ENCODE assay signal across 26 cellular contexts in genomic region chr1:182664281-182664680, GRCh38. TPM values are rescaled to one million over a fixed set of nuclear protein-coding genes. Genes with fewer than 3 reads are reported as not detected.
"Had no signal": no experiment of that assay in that cellular context is flagged by ENCODE, and none has a peak within 500 bp of the region (broad histone marks: within the 10 kb centered on the region; RNA-seq: fewer than 3 reads in every experiment).

No MANE protein-coding gene starts in this region.

- DNase-seq: dorsolateral prefrontal cortex; effector CD8-positive, alpha-beta T cell; heart left ventricle; hippocampal formation; left colon; mammary epithelial cell; naive thymus-derived CD4-positive, alpha-beta T cell; psoas muscle; retina; right lobe of liver; stimulated activated CD4-positive, alpha-beta T cell treated with anti-CD3 and anti-CD28 coated beads, Interleukin-4, amount 100 ng/mL, for 1 hour; stimulated activated CD8-positive, alpha-beta memory T cell treated with anti-CD3 and anti-CD28 coated beads, Interleukin-4, amount 100 ng/mL, for 48 hours; stimulated activated naive CD8-positive, alpha-beta T cell treated with anti-CD3 and anti-CD28 coated beads, Interleukin-15, Interleukin-2, amounts not matched to agents 100 U/mL and 50 U/mL, for 24 hours; thyroid gland; upper lobe of left lung; uterus had no signal

- H3K9me3 ChIP-seq: heart left ventricle, neutrophil, psoas muscle, right lobe of liver, suprapubic skin, thyroid gland, upper lobe of left lung, uterus had no signal

- H3K4me3 Mint-ChIP-seq: naive thymus-derived CD4-positive, alpha-beta T cell; stimulated activated effector memory CD8-positive, alpha-beta T cell treated with anti-CD3 and anti-CD28 coated beads, Interleukin-12 subunit alpha, Interleukin-12 subunit beta, amount 100 ng/mL, for 72 hours had no signal

- H3K4me3 ChIP-seq: dorsolateral prefrontal cortex, heart left ventricle, psoas muscle, right lobe of liver, suprapubic skin, thyroid gland, upper lobe of left lung, uterus had no signal

- H3K27me3 ChIP-seq: right lobe of liver, suprapubic skin, thyroid gland, upper lobe of left lung, uterus had no signal

- H3K4me1 Mint-ChIP-seq: naive thymus-derived CD4-positive, alpha-beta T cell; stimulated activated effector memory CD8-positive, alpha-beta T cell treated with anti-CD3 and anti-CD28 coated beads, Interleukin-12 subunit alpha, Interleukin-12 subunit beta, amount 100 ng/mL, for 72 hours had no signal

- ATAC-seq: esophagus mucosa; left colon; naive thymus-derived CD4-positive, alpha-beta T cell; psoas muscle; right lobe of liver; stimulated activated effector memory CD8-positive, alpha-beta T cell treated with anti-CD3 and anti-CD28 coated beads, Interleukin-12 subunit alpha, Interleukin-12 subunit beta, amount 100 ng/mL, for 72 hours; stimulated activated naive CD8-positive, alpha-beta T cell treated with anti-CD3 and anti-CD28 coated beads, Interleukin-15, Interleukin-2, amounts not matched to agents 100 U/mL and 50 U/mL, for 24 hours had no signal

- H3K27ac Mint-ChIP-seq: naive thymus-derived CD4-positive, alpha-beta T cell; stimulated activated effector memory CD8-positive, alpha-beta T cell treated with anti-CD3 and anti-CD28 coated beads, Interleukin-12 subunit alpha, Interleukin-12 subunit beta, amount 100 ng/mL, for 72 hours had no signal

- H3K9me3 Mint-ChIP-seq: naive thymus-derived CD4-positive, alpha-beta T cell; stimulated activated effector memory CD8-positive, alpha-beta T cell treated with anti-CD3 and anti-CD28 coated beads, Interleukin-12 subunit alpha, Interleukin-12 subunit beta, amount 100 ng/mL, for 72 hours had no signal

- H3K36me3 Mint-ChIP-seq: naive thymus-derived CD4-positive, alpha-beta T cell; stimulated activated effector memory CD8-positive, alpha-beta T cell treated with anti-CD3 and anti-CD28 coated beads, Interleukin-12 subunit alpha, Interleukin-12 subunit beta, amount 100 ng/mL, for 72 hours had no signal

- H3K27ac ChIP-seq: dorsolateral prefrontal cortex, heart left ventricle, neutrophil, psoas muscle, right lobe of liver, suprapubic skin, thyroid gland, upper lobe of left lung, uterus had no signal

- H3K4me1 ChIP-seq: psoas muscle, right lobe of liver, suprapubic skin, upper lobe of left lung, uterus had no signal

- H3K36me3 ChIP-seq: heart left ventricle, neutrophil, right lobe of liver, suprapubic skin, thyroid gland, upper lobe of left lung, uterus had no signal

RNA-seq across cellular contexts. Expression of gene RGS8, which starts 20.1 kb away (rescaled TPM):
- total RNA-seq: esophagus mucosa; fibroblast of lung; glomerular endothelial cell; left colon; lower leg skin; mammary epithelial cell; mesenteric fat pad; mononuclear cell; naive thymus-derived CD4-positive, alpha-beta T cell; osteoblast; psoas muscle; right lobe of liver; suprapubic skin; uterus had no signal
- polyA plus RNA-seq: fibroblast of lung; heart left ventricle; mammary epithelial cell; naive thymus-derived CD4-positive, alpha-beta T cell had no signal
